Comparison of ENCODE assay signal across 11 cellular contexts in the genomic region with DNA sequence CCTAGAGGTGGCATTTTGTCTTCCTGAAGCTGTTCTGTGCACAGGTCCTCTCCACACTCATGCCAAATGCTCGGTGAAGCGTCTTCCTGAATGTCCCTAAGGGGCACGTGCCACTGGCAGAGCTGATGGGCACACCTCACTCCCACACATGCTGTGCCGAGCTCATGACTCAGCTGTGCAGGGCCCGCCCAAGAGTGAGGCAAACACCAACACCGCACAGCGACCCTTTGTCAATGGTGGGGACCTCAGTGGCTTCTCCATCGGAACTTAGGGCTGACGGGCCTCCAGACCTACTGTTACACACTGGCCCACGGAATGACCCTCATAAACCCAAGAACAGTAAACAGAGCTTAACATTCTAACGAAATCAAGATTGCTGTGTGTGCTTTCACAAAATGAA.
A peak's percentile ranks its signal among the peaks of the same experiment; 100 is the strongest.
DNase-seq lines count a peak whose midpoint lies in the region; ATAC-seq and TF ChIP-seq lines count a peak whose summit lies in the region.
"Had no signal": no experiment of that assay in that cellular context is flagged by ENCODE, and none has a peak within 500 bp of the region (broad histone marks: within the 10 kb centered on the region; RNA-seq: fewer than 3 reads in every experiment).

No MANE protein-coding gene starts in this region.

- intact Hi-C loops in thyroid gland (cut with DNase I) (no loop called here), psoas muscle (cut with DNase I) (no loop called here)
- intact Hi-C loops in CD4-positive, alpha-beta memory T cell (cut with micrococcal nuclease), result no loop called here

- H3K27me3 Mint-ChIP-seq in CD4-positive, alpha-beta memory T cell, result no peaks in the 10 kb centered on the region
- peaks cover 2% of the 10 kb centered on the region for H3K27me3 Mint-ChIP-seq in GM23338 (ENCODE audit: insufficient read depth, low read depth, poor library complexity)

- H3K79me2 ChIP-seq in GM23338 (replicated peaks; ENCODE audit: insufficient read depth), result no peaks in the 10 kb centered on the region

- ATAC-seq in GM23338 (no peak), psoas muscle (no peak)

- H2AFZ ChIP-seq in GM23338, result no peak overlapping the region

- peaks cover 8% of the 10 kb centered on the region; the same call in 1 of the 2 replicates for H3K9me2 ChIP-seq in GM23338 (ENCODE audit: insufficient read depth)

- WGBS in thyroid gland, 2 donors, result 86% methylated on average over 11 of the region's 11 CpGs
- WGBS in psoas muscle, 3 donors, result 85 to 89% (median 89%) methylated on average over 11 of the region's 11 CpGs

- H3K9me3 Mint-ChIP-seq in CD4-positive, alpha-beta memory T cell, result peaks cover 0 to 3% (median 0%) of the 10 kb centered on the region in 8 donors
- H3K9me3 Mint-ChIP-seq in GM23338, result no peaks in the 10 kb centered on the region; the same call in 2 of the 3 replicates

- POLR2A ChIA-PET in RWPE1 (lab: Yijun Ruan, JAX; ENCODE audit: low non-redundant PET), result no interaction called here
- POLR2A ChIA-PET in CD4-positive, alpha-beta memory T cell (lab: Charles Lee; ENCODE audit: partially characterized antibody), result no interaction called here

- TF ChIP-seq CTCF in RWPE1 (conservative IDR thresholded peaks at IDR 0.05; ENCODE audit: low read depth) (no peak), fibroblast of villous mesenchyme (IDR thresholded peaks at IDR 0.05; ENCODE audit: insufficient read depth, low read depth, low read length) (no peak), thyroid gland (IDR thresholded peaks at IDR 0.05) (no peak), GM23338 (conservative IDR thresholded peaks at IDR 0.05; ENCODE audit: low read depth in 2 of 2) (no peak), psoas muscle (IDR thresholded peaks at IDR 0.05) (no peak)

- H3K36me3 ChIP-seq in thyroid gland, result no peaks in the 10 kb centered on the region
- H3K36me3 ChIP-seq in CD4-positive, alpha-beta memory T cell (ENCODE audit: insufficient read depth, low read length), result no peaks in the 10 kb centered on the region
- H3K36me3 ChIP-seq in GM23338 (ENCODE audit: insufficient read depth), result no peaks in the 10 kb centered on the region
- H3K36me3 ChIP-seq in psoas muscle (ENCODE audit: insufficient read depth in 1 of 2, low read depth in 1 of 2), result no peaks in the 10 kb centered on the region

- H3K27me3 ChIP-seq in thyroid gland (no peaks in the 10 kb centered on the region), GM23338 (ENCODE audit: insufficient read depth) (no peaks in the 10 kb centered on the region), psoas muscle (ENCODE audit: insufficient read depth in 3 of 3, low read length in 2 of 3) (no peaks in the 10 kb centered on the region)
- H3K27me3 ChIP-seq in CD4-positive, alpha-beta memory T cell (ENCODE audit: insufficient read depth, low read length), result no peaks in the 10 kb centered on the region

- DNase-seq in HT1080 (ENCODE audit: low read depth) (peak; percentile 75), RWPE1 (ENCODE audit: low spot score) (peak; percentile 60), fibroblast of villous mesenchyme (ENCODE audit: low read depth) (peak; percentile 97), thyroid gland (peak; percentile 24 to 46), GM23338 (ENCODE audit: low spot score) (no peak), psoas muscle (no peak)
- no peak for DNase-seq in CD4-positive, alpha-beta memory T cell
- DNase-seq: activated effector memory CD4-positive, alpha-beta T cell treated with anti-CD3 and anti-CD28 coated beads, Interleukin-2, amount 50 U/mL, for 16 hours; cerebellar nuclear complex; NCI-H2107; right cardiac atrium had no signal

- H3K4me1 ChIP-seq in thyroid gland, result no peaks in the 10 kb centered on the region
- no peaks in the 10 kb centered on the region for H3K4me1 ChIP-seq in CD4-positive, alpha-beta memory T cell (ENCODE audit: insufficient read depth, low read length)
- peaks cover 15% of the 10 kb centered on the region for H3K4me1 ChIP-seq in GM23338 (ENCODE audit: insufficient read depth)
- no peaks in the 10 kb centered on the region for H3K4me1 ChIP-seq in psoas muscle

- no peak for TF ChIP-seq POLR2A in thyroid gland (IDR thresholded peaks at IDR 0.05)

- no peaks in the 10 kb centered on the region for H4K20me1 ChIP-seq in GM23338 (replicated peaks; ENCODE audit: insufficient read depth)

- H3K9me3 ChIP-seq in thyroid gland (no peaks in the 10 kb centered on the region), psoas muscle (no peaks in the 10 kb centered on the region)
- H3K9me3 ChIP-seq in CD4-positive, alpha-beta memory T cell (ENCODE audit: control insufficient read depth in 1 of 2, low read length in 2 of 2), result no peaks in the 10 kb centered on the region

- no peak overlapping the region for H3K4me3 Mint-ChIP-seq in CD4-positive, alpha-beta memory T cell
- H3K4me3 Mint-ChIP-seq in GM23338, result no peak overlapping the region

- CTCF ChIA-PET in RWPE1 (lab: Yijun Ruan, JAX), result no interaction called here
- CTCF ChIA-PET in CD4-positive, alpha-beta memory T cell (lab: Charles Lee; ENCODE audit: partially characterized antibody), result no interaction called here

- no peak overlapping the region for H3K4me2 ChIP-seq in GM23338

- no peaks in the 10 kb centered on the region for H3K4me1 Mint-ChIP-seq in CD4-positive, alpha-beta memory T cell
- H3K4me1 Mint-ChIP-seq in GM23338, result peaks cover 18% of the 10 kb centered on the region

- H3K4me3 ChIP-seq in fibroblast of villous mesenchyme (ENCODE audit: low read depth, low read length), result peak overlapping the region; percentile 32
- H3K4me3 ChIP-seq in thyroid gland (replicated peaks in 1 of 3), result no peak overlapping the region
- H3K4me3 ChIP-seq in CD4-positive, alpha-beta memory T cell (ENCODE audit: low read length in 2 of 2), result no peak overlapping the region
- H3K4me3 ChIP-seq in GM23338, result no peak overlapping the region
- H3K4me3 ChIP-seq in psoas muscle, result no peak overlapping the region

- peak overlapping the region; percentile 69 for H3K27ac ChIP-seq in RWPE1
- H3K27ac ChIP-seq in thyroid gland, result no peak overlapping the region
- H3K27ac ChIP-seq in CD4-positive, alpha-beta memory T cell (ENCODE audit: low read depth, low read length), result no peak overlapping the region
- no peak overlapping the region for H3K27ac ChIP-seq in GM23338 (ENCODE audit: low read depth)
- no peak overlapping the region for H3K27ac ChIP-seq in psoas muscle

- H3K36me3 Mint-ChIP-seq in CD4-positive, alpha-beta memory T cell, result peaks cover 6 to 29% of the 10 kb centered on the region in 2 donors
- H3K36me3 Mint-ChIP-seq in GM23338 (ENCODE audit: low read depth), result no peaks in the 10 kb centered on the region

- no peak overlapping the region for H3K27ac Mint-ChIP-seq in CD4-positive, alpha-beta memory T cell
- H3K27ac Mint-ChIP-seq in GM23338, result no peak overlapping the region

- H3F3A ChIP-seq in GM23338 (replicated peaks; ENCODE audit: low read depth), result no peaks in the 10 kb centered on the region

TF ChIP-seq in GM23338, 12 proteins besides CTCF, POLR2A, EP300 and RAD21:
- TF ChIP-seq STAT1 (IDR thresholded peaks at IDR 0.05; ENCODE audit: unreplicated experiment), result no peak
- TF ChIP-seq, protein P1, sequence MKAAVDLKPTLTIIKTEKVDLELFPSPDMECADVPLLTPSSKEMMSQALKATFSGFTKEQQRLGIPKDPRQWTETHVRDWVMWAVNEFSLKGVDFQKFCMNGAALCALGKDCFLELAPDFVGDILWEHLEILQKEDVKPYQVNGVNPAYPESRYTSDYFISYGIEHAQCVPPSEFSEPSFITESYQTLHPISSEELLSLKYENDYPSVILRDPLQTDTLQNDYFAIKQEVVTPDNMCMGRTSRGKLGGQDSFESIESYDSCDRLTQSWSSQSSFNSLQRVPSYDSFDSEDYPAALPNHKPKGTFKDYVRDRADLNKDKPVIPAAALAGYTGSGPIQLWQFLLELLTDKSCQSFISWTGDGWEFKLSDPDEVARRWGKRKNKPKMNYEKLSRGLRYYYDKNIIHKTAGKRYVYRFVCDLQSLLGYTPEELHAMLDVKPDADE (IDR thresholded peaks at IDR 0.05), result no peak

Comparison
In these comparisons a context has a peak if more than half of its experiments do, and no peak if none do; other contexts are left out.
1. DNase-seq: peak in HT1080 (single experiment), RWPE1 (single experiment), fibroblast of villous mesenchyme (single experiment) and thyroid gland (2 of 2); none in CD4-positive, alpha-beta memory T cell (0 of 5), GM23338 (single experiment) and psoas muscle (0 of 2).